In the genomic region with DNA sequence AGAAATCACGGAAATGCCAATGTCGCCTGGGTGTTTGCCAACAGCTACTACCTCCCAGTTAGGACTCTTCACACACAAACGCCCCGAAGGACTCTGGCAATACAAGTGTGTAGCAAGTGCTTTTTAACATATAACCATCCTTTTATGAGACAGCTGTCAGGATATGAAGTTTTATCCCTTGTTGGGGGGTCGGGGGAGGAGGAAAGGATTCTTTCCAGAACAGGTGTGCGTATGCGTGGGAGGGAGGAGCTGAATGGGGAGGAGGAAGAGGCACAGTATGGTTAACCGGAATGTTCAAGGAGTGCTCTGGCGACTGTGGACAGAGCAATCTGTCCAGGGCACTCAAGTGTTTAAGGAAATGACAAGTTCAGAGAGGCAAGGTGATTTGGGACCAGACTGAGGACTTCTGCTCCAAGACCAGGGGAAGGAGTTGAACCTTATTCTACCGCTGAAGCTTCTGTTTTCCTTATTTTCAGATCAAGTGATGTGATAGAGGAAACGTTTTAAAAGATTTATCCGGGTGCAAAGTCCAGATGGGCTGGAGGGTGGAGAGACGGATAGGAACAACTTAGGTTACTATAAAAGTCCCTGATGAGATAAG, we compare ENCODE assay signal across 8 cellular contexts. TPM values are rescaled to one million over a fixed set of nuclear protein-coding genes. Genes with fewer than 3 reads are reported as not detected.
DNase-seq lines count a peak whose midpoint lies in the region; ATAC-seq and TF ChIP-seq lines count a peak whose summit lies in the region.

No MANE protein-coding gene starts in this region.

- peaks cover 4% of the 10 kb centered on the region for H3K36me3 Mint-ChIP-seq in activated CD8-positive, alpha-beta memory T cell treated with anti-CD3 and anti-CD28 coated beads, Interleukin-2, amount 10 ng/mL, durations not matched to agents 7 days and 5 days

- no peak overlapping the region for H3K27ac Mint-ChIP-seq in activated CD8-positive, alpha-beta memory T cell treated with anti-CD3 and anti-CD28 coated beads, Interleukin-2, amount 10 ng/mL, durations not matched to agents 7 days and 5 days

- no peak for TF ChIP-seq POLR2A in gastrocnemius medialis (IDR thresholded peaks at IDR 0.05)

- intact Hi-C loops in left ventricle myocardium inferior (cut with micrococcal nuclease) (no loop called here), gastrocnemius medialis (cut with DNase I; ENCODE audit: low total_unique reads) (loop anchor here (5.0 to 10.0 kb wide), 2 partner anchors 348 to 885 kb away; no protein-coding TSS in a partner anchor), posterior cingulate gyrus (cut with DNase I) (no loop called here)

- CTCF ChIA-PET in activated CD8-positive, alpha-beta memory T cell treated with anti-CD3 and anti-CD28 coated beads, Interleukin-2, amount 10 ng/mL, durations not matched to agents 7 days and 5 days (lab: Charles Lee) = interaction anchor here (1.1 kb wide), 1 partner anchor 474 kb away, joined by 3 read pairs; no protein-coding TSS in a partner anchor

- H3K27ac ChIP-seq in VCaP (peak overlapping the region; percentile 96), left ventricle myocardium inferior (replicated peaks) (peak overlapping the region; percentile 90), gastrocnemius medialis (peak overlapping the region; percentile 88 to 97 (median 92))

- H3K4me1 ChIP-seq in left ventricle myocardium inferior (peaks cover 47% of the 10 kb centered on the region), gastrocnemius medialis (peaks cover 41 to 48% of the 10 kb centered on the region in 2 donors)

- H3K27me3 ChIP-seq in left ventricle myocardium inferior (ENCODE audit: low read depth) (no peaks in the 10 kb centered on the region), gastrocnemius medialis (no peaks in the 10 kb centered on the region)

- DNase-seq in activated CD8-positive, alpha-beta memory T cell treated with anti-CD3 and anti-CD28 coated beads, Interleukin-2, amount 10 ng/mL, durations not matched to agents 7 days and 5 days = no peak
- no peak for DNase-seq in activated CD8-positive, alpha-beta memory T cell treated with anti-CD3 and anti-CD28 coated beads for 24 hours
- no peak for DNase-seq in left ventricle myocardium inferior
- DNase-seq in gastrocnemius medialis = no peak
- DNase-seq in posterior cingulate gyrus = no peak
- DNase-seq in SKM-1 treated with dmso at 0.1 percent for 144 hours (lab: John Stamatoyannopoulos, UW; ENCODE audit: unreplicated experiment) = no peak

- H3K36me3 ChIP-seq in left ventricle myocardium inferior (no peaks in the 10 kb centered on the region), gastrocnemius medialis (no peaks in the 10 kb centered on the region)

- no peak for ATAC-seq in activated CD8-positive, alpha-beta memory T cell treated with anti-CD3 and anti-CD28 coated beads, Interleukin-2, amount 10 ng/mL, durations not matched to agents 7 days and 5 days
- peak; percentile 19 to 23 for ATAC-seq in gastrocnemius medialis
- ATAC-seq in HG02798 (IDR thresholded peaks at IDR 0.05; ENCODE audit: poor library complexity, unreplicated experiment) = no peak

- H3K27me3 Mint-ChIP-seq in activated CD8-positive, alpha-beta memory T cell treated with anti-CD3 and anti-CD28 coated beads, Interleukin-2, amount 10 ng/mL, durations not matched to agents 7 days and 5 days = peaks cover 3% of the 10 kb centered on the region

- no peaks in the 10 kb centered on the region for H3K9me3 ChIP-seq in left ventricle myocardium inferior (replicated peaks)
- H3K9me3 ChIP-seq in gastrocnemius medialis = no peaks in the 10 kb centered on the region

- H3K9me3 Mint-ChIP-seq in activated CD8-positive, alpha-beta memory T cell treated with anti-CD3 and anti-CD28 coated beads, Interleukin-2, amount 10 ng/mL, durations not matched to agents 7 days and 5 days (ENCODE audit: low read depth) = no peaks in the 10 kb centered on the region

- in situ Hi-C loops in gastrocnemius medialis (cut with MboI; ENCODE audit: low sequenced_read_pairs in 4 of 4) = no loop called here

- H3K4me3 Mint-ChIP-seq in activated CD8-positive, alpha-beta memory T cell treated with anti-CD3 and anti-CD28 coated beads, Interleukin-2, amount 10 ng/mL, durations not matched to agents 7 days and 5 days = peak overlapping the region; percentile 76

- peaks cover 29% of the 10 kb centered on the region for H3K4me1 Mint-ChIP-seq in activated CD8-positive, alpha-beta memory T cell treated with anti-CD3 and anti-CD28 coated beads, Interleukin-2, amount 10 ng/mL, durations not matched to agents 7 days and 5 days

- TF ChIP-seq CTCF in VCaP (conservative IDR thresholded peaks at IDR 0.05) (no peak), left ventricle myocardium inferior (IDR thresholded peaks at IDR 0.05; ENCODE audit: borderline replicate concordance) (no peak), gastrocnemius medialis (IDR thresholded peaks at IDR 0.05 in 4 of 5, conservative IDR thresholded peaks at IDR 0.05 in 1 of 5) (no peak)

- H3K4me3 ChIP-seq in left ventricle myocardium inferior = peak overlapping the region; percentile 76
- H3K4me3 ChIP-seq in gastrocnemius medialis = peak overlapping the region; percentile 61 to 84 (median 70)

RNA-seq across cellular contexts. Expression of a gene that starts 1.3 kb away (rescaled TPM):
- 10 to 100 TPM; 20.9 to 29.4 TPM for total RNA-seq in activated CD8-positive, alpha-beta memory T cell treated with anti-CD3 and anti-CD28 coated beads, Interleukin-2, amount 10 ng/mL, durations not matched to agents 7 days and 5 days
- total RNA-seq in left ventricle myocardium inferior (98.6 TPM), gastrocnemius medialis (100 to 1,000 TPM; 229 to 361 (median 341) TPM)

Comparison
In these comparisons a context has a peak if more than half of its experiments do, and no peak if none do; other contexts are left out.
1. ATAC-seq: peak in gastrocnemius medialis (2 of 2); none in activated CD8-positive, alpha-beta memory T cell treated with anti-CD3 and anti-CD28 coated beads, Interleukin-2, amount 10 ng/mL, durations not matched to agents 7 days and 5 days (single experiment) and HG02798 (single experiment).
2. Peak in every context shown above with its lines, with median percentiles within 50 percentile points of each other: H3K27ac ChIP-seq.